In the genomic region with DNA sequence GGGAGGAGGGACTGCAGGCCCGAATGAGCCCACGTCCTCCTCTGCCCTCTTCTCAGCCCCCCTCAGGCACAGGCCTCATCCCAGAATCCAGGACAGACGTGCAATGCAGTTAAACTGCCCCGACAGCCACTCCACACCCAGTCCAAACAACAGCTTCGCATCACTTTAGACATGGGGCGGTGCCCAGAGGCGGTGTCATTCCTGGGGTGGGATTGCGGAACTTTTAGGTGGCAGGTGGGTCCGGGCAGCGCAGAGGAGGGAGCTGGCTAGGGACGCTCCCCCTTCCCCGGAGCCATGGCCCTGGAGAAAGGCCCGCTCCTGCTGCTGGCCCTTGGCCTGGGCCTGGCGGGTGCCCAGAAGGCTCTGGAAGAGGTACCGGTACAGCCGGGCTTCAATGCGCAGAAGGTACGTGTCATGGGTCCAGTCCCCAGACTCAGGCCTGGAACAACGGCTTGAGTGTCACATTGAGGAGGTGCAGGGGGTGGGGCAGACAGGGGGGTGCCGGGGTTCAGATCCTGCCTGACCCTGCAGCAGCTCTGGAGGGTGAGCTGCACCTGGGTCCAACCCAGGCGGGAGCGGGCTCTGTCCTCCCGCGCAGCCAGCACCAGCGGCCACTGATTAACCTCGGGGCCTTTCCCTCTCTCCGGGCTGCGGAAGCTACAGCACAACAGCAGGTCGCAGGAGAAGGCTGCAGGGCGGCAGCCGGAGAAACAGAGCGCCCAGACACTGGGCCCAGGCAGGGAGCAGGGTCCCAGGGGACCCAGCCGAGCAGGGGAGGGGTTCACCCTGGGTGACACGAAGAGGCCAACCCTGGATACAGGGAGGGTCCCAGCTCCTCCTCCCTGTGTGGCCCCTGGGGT, we compare ENCODE assay signal across 2 cellular contexts.
TF ChIP-seq lines count a peak whose summit lies in the region.

No MANE protein-coding gene starts in this region.

TF ChIP-seq in HepG2, 621 proteins besides CTCF, POLR2A, EP300 and RAD21:
- TF ChIP-seq RFXANK (CRISPR knock-in tag; IDR thresholded peaks at IDR 0.05) = no peak
- TF ChIP-seq SIX1 (CRISPR knock-in tag; IDR thresholded peaks at IDR 0.05; ENCODE audit: borderline replicate concordance) = no peak
- TF ChIP-seq SMAD1 (CRISPR knock-in tag; IDR thresholded peaks at IDR 0.05; ENCODE audit: borderline replicate concordance, low read depth) = no peak
- no peak for TF ChIP-seq RXRA (CRISPR knock-in tag; IDR thresholded peaks at IDR 0.05)
- TF ChIP-seq, protein P1, sequence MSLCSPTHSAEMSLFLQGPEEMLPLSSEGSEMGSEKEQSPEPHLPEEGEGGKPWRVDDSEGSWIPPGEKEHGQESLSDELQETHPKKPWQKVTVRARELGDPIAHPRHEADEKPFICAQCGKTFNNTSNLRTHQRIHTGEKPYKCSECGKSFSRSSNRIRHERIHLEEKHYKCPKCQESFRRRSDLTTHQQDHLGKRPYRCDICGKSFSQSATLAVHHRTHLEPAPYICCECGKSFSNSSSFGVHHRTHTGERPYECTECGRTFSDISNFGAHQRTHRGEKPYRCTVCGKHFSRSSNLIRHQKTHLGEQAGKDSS (CRISPR knock-in tag; IDR thresholded peaks at IDR 0.05; ENCODE audit: borderline replicate concordance, low read depth) = no peak

TF ChIP-seq in H1, 55 proteins besides CTCF, POLR2A, EP300 and RAD21:
- no peak for TF ChIP-seq POU5F1 (IDR thresholded peaks at IDR 0.05; ENCODE audit: low read depth, low read length)
- TF ChIP-seq BACH1 (IDR thresholded peaks at IDR 0.05; ENCODE audit: low read length) = no peak
- TF ChIP-seq ZNF274 (IDR thresholded peaks at IDR 0.05; ENCODE audit: borderline replicate concordance, extremely low read depth, low read length) = no peak
- no peak for TF ChIP-seq JUN (IDR thresholded peaks at IDR 0.05; ENCODE audit: low read depth, low read length)
- no peak for TF ChIP-seq JUND (IDR thresholded peaks at IDR 0.05; ENCODE audit: low read length)
- TF ChIP-seq TBP (IDR thresholded peaks at IDR 0.05; ENCODE audit: low read depth, low read length) = no peak
- no peak for TF ChIP-seq HDAC6 (IDR thresholded peaks at IDR 0.05; ENCODE audit: low read depth, low read length)
- no peak for TF ChIP-seq ASH2L (IDR thresholded peaks at IDR 0.05; ENCODE audit: low read length)
- TF ChIP-seq HDAC2 (IDR thresholded peaks at IDR 0.05; ENCODE audit: borderline replicate concordance in 1 of 2, low read depth in 2 of 2, low read length in 2 of 2) = no peak
- TF ChIP-seq NRF1 (IDR thresholded peaks at IDR 0.05; ENCODE audit: low read depth, low read length) = no peak
- no peak for TF ChIP-seq SRF (IDR thresholded peaks at IDR 0.05; ENCODE audit: low read depth, low read length)
- TF ChIP-seq KDM1A (IDR thresholded peaks at IDR 0.05; ENCODE audit: borderline replicate concordance, low read length) = no peak
- no peak for TF ChIP-seq SAP30 (IDR thresholded peaks at IDR 0.05; ENCODE audit: insufficient read depth, insufficient replicate concordance, low read length)
- TF ChIP-seq KDM5A (IDR thresholded peaks at IDR 0.05; ENCODE audit: low read length) = no peak
- TF ChIP-seq, protein P2, sequence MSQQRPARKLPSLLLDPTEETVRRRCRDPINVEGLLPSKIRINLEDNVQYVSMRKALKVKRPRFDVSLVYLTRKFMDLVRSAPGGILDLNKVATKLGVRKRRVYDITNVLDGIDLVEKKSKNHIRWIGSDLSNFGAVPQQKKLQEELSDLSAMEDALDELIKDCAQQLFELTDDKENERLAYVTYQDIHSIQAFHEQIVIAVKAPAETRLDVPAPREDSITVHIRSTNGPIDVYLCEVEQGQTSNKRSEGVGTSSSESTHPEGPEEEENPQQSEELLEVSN (IDR thresholded peaks at IDR 0.05) = no peak
- TF ChIP-seq POLR2AphosphoS5 (IDR thresholded peaks at IDR 0.05; ENCODE audit: low read depth, low read length) = no peak
- TF ChIP-seq RBBP5 (IDR thresholded peaks at IDR 0.05; ENCODE audit: borderline replicate concordance, low read depth, low read length) = no peak
- no peak for TF ChIP-seq CBX8 (IDR thresholded peaks at IDR 0.05; ENCODE audit: borderline replicate concordance, low read depth, low read length)
